Comparison of ENCODE assay signal across 14 cellular contexts in the genomic region with DNA sequence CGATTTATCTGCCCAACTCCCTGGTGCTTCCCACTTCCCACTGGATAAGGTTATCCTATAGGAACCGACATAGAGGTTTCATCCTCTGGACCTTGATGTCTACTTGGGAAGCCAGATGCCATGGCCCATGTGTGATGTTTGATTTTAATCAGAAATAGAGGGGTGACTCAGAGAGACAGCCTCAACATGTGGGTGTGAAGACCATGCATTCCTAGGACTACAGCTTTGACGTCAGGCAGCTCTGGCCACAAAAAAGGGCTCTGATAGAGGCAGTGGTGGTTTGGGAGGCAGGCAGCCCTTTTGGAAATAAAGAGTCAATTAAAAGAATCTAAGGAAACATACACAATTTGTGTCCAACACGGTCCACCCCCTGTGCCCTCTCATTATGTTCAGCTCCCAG. TPM values are rescaled to one million over a fixed set of nuclear protein-coding genes. Genes with fewer than 3 reads are reported as not detected.
A peak's percentile ranks its signal among the peaks of the same experiment; 100 is the strongest.
DNase-seq lines count a peak whose midpoint lies in the region; ATAC-seq and TF ChIP-seq lines count a peak whose summit lies in the region.
"Had no signal": no experiment of that assay in that cellular context is flagged by ENCODE, and none has a peak within 500 bp of the region (broad histone marks: within the 10 kb centered on the region; RNA-seq: fewer than 3 reads in every experiment).

No MANE protein-coding gene starts in this region.

- peaks cover 30% of the 10 kb centered on the region for H3K4me1 Mint-ChIP-seq in activated naive CD8-positive, alpha-beta T cell (ENCODE audit: low read depth)
- H3K4me1 Mint-ChIP-seq in CD14-positive monocyte = peaks cover 4% of the 10 kb centered on the region

- H3K79me2 ChIP-seq in GM23248 (ENCODE audit: insufficient read depth) = no peaks in the 10 kb centered on the region

- 0 out of 2 replicates have a peak, but pooled peaks cover 3% of the 10 kb centered on the region for H3F3A ChIP-seq in GM23248 (ENCODE audit: insufficient read depth)

- H3K27ac ChIP-seq in GM23248 = peak overlapping the region; percentile 29; the same call in 1 of the 2 replicates
- H3K27ac ChIP-seq: prostate gland, SK-N-MC had no signal

- no peak overlapping the region for H3K9ac ChIP-seq in GM23248

- H3K36me3 Mint-ChIP-seq in activated naive CD8-positive, alpha-beta T cell = no peaks in the 10 kb centered on the region
- H3K36me3 Mint-ChIP-seq in CD14-positive monocyte = no peaks in the 10 kb centered on the region
- H3K36me3 Mint-ChIP-seq: IgD-negative memory B cell had no signal

- no peak overlapping the region for H2AFZ ChIP-seq in GM23248

- H3K4me3 ChIP-seq in GM23248 = no peak overlapping the region
- H3K4me3 ChIP-seq: prostate gland, SK-N-MC had no signal

- intact Hi-C loops in CD14-positive monocyte (cut with micrococcal nuclease) = no loop called here

- peak; percentile 77 for DNase-seq in AG20443 (ENCODE audit: low spot score)
- peak; percentile 84 for DNase-seq in GM23248
- DNase-seq in iris pigment epithelial cell (ENCODE audit: low read depth) = peak; percentile 62
- no peak for DNase-seq in SHP77 treated with DMSO at 0.1 percent for 48 hours (lab: John Stamatoyannopoulos, UW)
- DNase-seq in CD14-positive monocyte (ENCODE audit: low spot score) = no peak
- DNase-seq: activated CD4-positive, CD25-positive, alpha-beta regulatory T cell treated with anti-CD3 and anti-CD28 coated beads, Interleukin-2, amount 50 U/mL, for 72 hours; CD4-positive, alpha-beta memory T cell; NCI-H1694 had no signal

- H3K27me3 Mint-ChIP-seq in activated naive CD8-positive, alpha-beta T cell = no peaks in the 10 kb centered on the region
- H3K27me3 Mint-ChIP-seq in CD14-positive monocyte (ENCODE audit: low read depth in 3 of 3) = peaks cover 14 to 29% (median 22%) of the 10 kb centered on the region in 3 donors
- H3K27me3 Mint-ChIP-seq: IgD-negative memory B cell had no signal

- peak overlapping the region; percentile 47 for H3K27ac Mint-ChIP-seq in activated naive CD8-positive, alpha-beta T cell
- H3K27ac Mint-ChIP-seq in CD14-positive monocyte = no peak overlapping the region

- no peak for ATAC-seq in GM21528 (IDR thresholded peaks at IDR 0.05; ENCODE audit: low FRiP score, unreplicated experiment)
- no peak for ATAC-seq in HG03135 (IDR thresholded peaks at IDR 0.05; ENCODE audit: unreplicated experiment)

- in situ Hi-C loops in GM23248 (cut with MboI) = no loop called here

- peaks cover 17% of the 10 kb centered on the region for H3K4me1 ChIP-seq in GM23248 (ENCODE audit: insufficient read depth)
- H3K4me1 ChIP-seq: prostate gland had no signal

- no peak for TF ChIP-seq CTCF in CD14-positive monocyte (IDR thresholded peaks at IDR 0.05)

- no peaks in the 10 kb centered on the region for H3K27me3 ChIP-seq in GM23248 (replicated peaks; ENCODE audit: insufficient read depth)

- H3K9me3 ChIP-seq in GM23248 (ENCODE audit: low read depth) = no peaks in the 10 kb centered on the region
- H3K9me3 ChIP-seq: prostate gland had no signal

- H3K4me2 ChIP-seq in GM23248 (ENCODE audit: unreplicated experiment) = peak overlapping the region; percentile 59

- peak overlapping the region; percentile 6 for H3K4me3 Mint-ChIP-seq in activated naive CD8-positive, alpha-beta T cell
- H3K4me3 Mint-ChIP-seq in CD14-positive monocyte = no peak overlapping the region
- H3K4me3 Mint-ChIP-seq: CD4-positive, alpha-beta memory T cell; IgD-negative memory B cell had no signal

- WGBS in GM23248 (ENCODE audit: low coverage in 1 of 2, low lambda C conversion rate in 2 of 2, missing lambda C conversion rate in 2 of 2), 2 experiments = 50 to 56% methylated on average over 4 of the region's 4 CpGs

- no peaks in the 10 kb centered on the region for H3K36me3 ChIP-seq in GM23248 (ENCODE audit: low read depth)
- H3K36me3 ChIP-seq: prostate gland had no signal

- no peaks in the 10 kb centered on the region for H3K9me2 ChIP-seq in GM23248 (ENCODE audit: insufficient read depth)

- H3K9me3 Mint-ChIP-seq in activated naive CD8-positive, alpha-beta T cell (ENCODE audit: low read depth) = no peaks in the 10 kb centered on the region
- H3K9me3 Mint-ChIP-seq in CD14-positive monocyte = peaks cover 0 to 3% (median 0%) of the 10 kb centered on the region in 7 donors
- H3K9me3 Mint-ChIP-seq: IgD-negative memory B cell had no signal

- no peaks in the 10 kb centered on the region for H4K20me1 ChIP-seq in GM23248 (ENCODE audit: insufficient read depth)

RNA-seq across cellular contexts. Expression of a gene that starts 5.2 kb away (rescaled TPM):
- not detected in 2 replicates for total RNA-seq in GM23248 (2014; rRNA removed; shearing (Covaris generic))
- polyA plus RNA-seq in GM23248 (2016; fragmentation: Nextera tagmentation; extraction: Ambion mirVana) (0.43 and 0.96 TPM in 2 replicates), CD14-positive monocyte (under 1 TPM; 0.17 to 0.20 TPM)

RNA-seq across cellular contexts. Expression of a gene that starts 37.1 kb away (rescaled TPM):
- total RNA-seq in GM23248 (2014; rRNA removed; shearing (Covaris generic)) = not detected in 2 replicates
- polyA plus RNA-seq in GM23248 (2016; fragmentation: Nextera tagmentation; extraction: Ambion mirVana) (0.09 TPM in 1 of 2 replicates, not detected in the other), CD14-positive monocyte (not detected)
- polyA plus RNA-seq: CD4-positive, alpha-beta memory T cell; IgD-negative memory B cell had no signal

RNA-seq across cellular contexts. Expression of a gene that starts 38.9 kb away (rescaled TPM):
- 0.11 TPM in 1 of 2 replicates, not detected in the other for total RNA-seq in GM23248 (2014; rRNA removed; shearing (Covaris generic))
- polyA plus RNA-seq in GM23248 (2016; fragmentation: Nextera tagmentation; extraction: Ambion mirVana) (0.08 and 0.09 TPM in 2 replicates), CD14-positive monocyte (not detected)
- polyA plus RNA-seq: CD4-positive, alpha-beta memory T cell; IgD-negative memory B cell had no signal

RNA-seq across cellular contexts. Expression of a gene that starts 54.5 kb away (rescaled TPM):
- total RNA-seq in GM23248 (2014; rRNA removed; shearing (Covaris generic)) = 32.4 and 43.6 TPM in 2 replicates
- polyA plus RNA-seq in GM23248 (2016; fragmentation: Nextera tagmentation; extraction: Ambion mirVana) (57.0 and 62.4 TPM in 2 replicates), CD14-positive monocyte (10 to 100 TPM; 26.7 to 29.6 TPM)

Comparison
In these comparisons a context has a peak if more than half of its experiments do, and no peak if none do; other contexts are left out.
1. DNase-seq: peak in AG20443 (single experiment), GM23248 (single experiment) and iris pigment epithelial cell (single experiment); none in SHP77 treated with DMSO at 0.1 percent for 48 hours (single experiment) and CD14-positive monocyte (single experiment).